ENCODE assay signal across 20 cellular contexts in genomic region chr17:78957076-78957475, GRCh38. TPM values are rescaled to one million over a fixed set of nuclear protein-coding genes. Genes with fewer than 3 reads are reported as not detected.
DNase-seq lines count a peak whose midpoint lies in the region; ATAC-seq, FAIRE-seq and TF ChIP-seq lines count a peak whose summit lies in the region.
"Had no signal": no experiment of that assay in that cellular context is flagged by ENCODE, and none has a peak within 500 bp of the region (broad histone marks: within the 10 kb centered on the region; RNA-seq: fewer than 3 reads in every experiment).

No MANE protein-coding gene starts in this region.

- intact Hi-C loops in pancreas (cut with DNase I): no loop called here

- peak; percentile 48 to 71 (median 52) for ATAC-seq in pancreas
- ATAC-seq in HG02840 (IDR thresholded peaks at IDR 0.05; ENCODE audit: low FRiP score, unreplicated experiment): no peak
- ATAC-seq in GM19467 (IDR thresholded peaks at IDR 0.05; ENCODE audit: unreplicated experiment): no peak
- ATAC-seq: natural killer cell treated with Interleukin-12 subunit alpha and Interleukin-12 subunit beta and Interleukin-15 and Interleukin-18, amount 100 ng/mL, for 72 hours had no signal

- no peaks in the 10 kb centered on the region for H3K36me3 ChIP-seq in pancreas
- H3K36me3 ChIP-seq: breast epithelium, esophagus muscularis mucosa had no signal

- FAIRE-seq in pancreas (lab: Jason Lieb, UNC): no peak

- H3K4me3 ChIP-seq in pancreas: no peak overlapping the region
- H3K4me3 ChIP-seq: breast epithelium, esophagus muscularis mucosa, hepatocyte had no signal

- peak; percentile 24 for DNase-seq in NCI-H1092 (lab: John Stamatoyannopoulos, UW)
- DNase-seq in NCI-H1092 treated with DMSO at 0.1 percent for 48 hours (lab: John Stamatoyannopoulos, UW): no peak
- DNase-seq in NCI-H446 (lab: John Stamatoyannopoulos, UW): peak; percentile 28 to 88
- peak; percentile 41 for DNase-seq in cerebellar cortex (ENCODE audit: low spot score)
- DNase-seq in pancreas: peak in 3 of 6 donors; percentile 56 to 65 (median 59)
- no peak for DNase-seq in germinal center (ENCODE audit: low spot score)
- DNase-seq: 8988T; activated CD4-positive, alpha-beta T cell treated with anti-CD3 and anti-CD28 coated beads, Interleukin-2, amount 10 ng/mL, durations not matched to agents 7 days and 5 days; activated naive CD4-positive, alpha-beta T cell treated with anti-CD3 and anti-CD28 coated beads for 36 hours; DND-41; NCI-H187 treated with DMSO at 0.1 percent for 48 hours; NCI-H524; stimulated activated naive CD4-positive, alpha-beta T cell had no signal

- TF ChIP-seq CTCF in pancreas (IDR thresholded peaks at IDR 0.05): no peak

- WGBS in pancreas, 2 donors: 54% methylated on average over 13 of the region's 13 CpGs

- peak overlapping the region in 1 of 4 donors; percentile 16 for H3K27ac ChIP-seq in pancreas
- H3K27ac ChIP-seq: breast epithelium, esophagus muscularis mucosa, hepatocyte had no signal

- no peaks in the 10 kb centered on the region for H3K27me3 ChIP-seq in pancreas
- H3K27me3 ChIP-seq: breast epithelium, esophagus muscularis mucosa, hepatocyte had no signal

- no peaks in the 10 kb centered on the region for H3K4me1 ChIP-seq in pancreas

- no peaks in the 10 kb centered on the region for H3K9me3 ChIP-seq in pancreas
- H3K9me3 ChIP-seq: breast epithelium, esophagus muscularis mucosa had no signal

RNA-seq across cellular contexts. Expression of gene LGALS3BP, which starts 22.6 kb away (rescaled TPM):
- 100 to 1,000 TPM in 2 of 6 donors, 10 to 100 TPM in 4; 35.3 to 169 (median 71.4) TPM for total RNA-seq in pancreas
- polyA plus RNA-seq in pancreas: 100 to 1,000 TPM in 1 of 2 donors, 10 to 100 TPM in 1; 80.1 to 102 TPM

RNA-seq across cellular contexts. Expression of gene TIMP2, which starts 31.9 kb away (rescaled TPM):
- 100 to 1,000 TPM in 1 of 6 donors, 10 to 100 TPM in 5; 39.9 to 128 (median 57.6) TPM for total RNA-seq in pancreas
- 10 to 100 TPM; 22.2 to 42.7 TPM for polyA plus RNA-seq in pancreas

RNA-seq across cellular contexts. Expression of gene CANT1, which starts 52.5 kb away (rescaled TPM):
- 10 to 100 TPM; 20.7 to 45.0 (median 29.3) TPM for total RNA-seq in pancreas
- 10 to 100 TPM in 1 of 2 donors, 1 to 10 TPM in 1; 7.4 to 10.7 TPM for polyA plus RNA-seq in pancreas

RNA-seq across cellular contexts. Expression of gene CEP295NL, which starts 54.1 kb away (rescaled TPM):
- 1 to 10 TPM in 5 of 6 donors, under 1 TPM in 1; 0.87 to 5.1 (median 2.7) TPM for total RNA-seq in pancreas
- polyA plus RNA-seq in pancreas: 1 to 10 TPM in 1 of 2 donors, under 1 TPM in 1; 0.21 to 4.1 TPM
- total RNA-seq: activated naive CD4-positive, alpha-beta T cell treated with anti-CD3 and anti-CD28 coated beads for 36 hours; natural killer cell treated with Interleukin-12 subunit alpha and Interleukin-12 subunit beta and Interleukin-15 and Interleukin-18, amount 100 ng/mL, for 72 hours; OCI-LY7 had no signal

Comparison
In these comparisons a context has a peak if more than half of its experiments do, and no peak if none do; other contexts are left out.
1. DNase-seq: peak in NCI-H1092 (single experiment), NCI-H446 (2 of 2) and cerebellar cortex (single experiment); none in NCI-H1092 treated with DMSO at 0.1 percent for 48 hours (single experiment) and germinal center (single experiment).
2. ATAC-seq: peak in pancreas (4 of 4); none in HG02840 (single experiment) and GM19467 (single experiment).